31 cellular contexts compared by ENCODE assay signal in the genomic region with DNA sequence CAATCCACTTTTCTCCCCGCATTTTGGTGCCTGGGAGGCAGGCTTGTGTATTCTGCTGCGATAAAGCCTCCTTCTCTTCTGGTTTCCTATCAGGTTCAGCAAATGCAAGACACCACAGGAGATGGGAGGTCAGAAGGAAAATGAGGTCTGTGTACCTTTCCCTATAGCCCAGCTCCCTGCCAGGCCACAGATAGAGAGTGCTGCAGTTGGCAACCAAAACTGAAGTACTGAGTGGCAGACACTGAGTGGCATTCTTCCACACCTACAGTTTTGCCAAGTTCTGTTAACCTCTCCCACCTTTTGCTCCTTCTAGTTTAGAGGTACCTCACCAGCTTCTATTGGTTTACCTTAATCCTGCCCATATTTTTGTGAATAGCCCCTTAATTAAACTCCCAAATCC.
"Had no signal": no experiment of that assay in that cellular context is flagged by ENCODE, and none has a peak within 500 bp of the region (broad histone marks: within the 10 kb centered on the region; RNA-seq: fewer than 3 reads in every experiment).

No MANE protein-coding gene starts in this region.

- H3K4me3 ChIP-seq: ascending aorta, cardiac muscle cell, K562, SJCRH30, SK-N-MC had no signal

- H3K36me3 Mint-ChIP-seq: activated naive CD4-positive, alpha-beta T cell treated with anti-CD3 and anti-CD28 coated beads, Interleukin-2, amount 50 U/mL, for 24 hours; activated naive CD8-positive, alpha-beta T cell treated with anti-CD3 and anti-CD28 coated beads, Interleukin-2, amount 10 ng/mL, durations not matched to agents 7 days and 5 days had no signal

- H3K27me3 Mint-ChIP-seq: activated CD4-positive, alpha-beta T cell treated with anti-CD3 and anti-CD28 coated beads, Interleukin-2, amount 10 ng/mL, durations not matched to agents 24 days and 14 days; activated CD8-positive, alpha-beta T cell treated with anti-CD3 and anti-CD28 coated beads for 36 hours; activated naive CD4-positive, alpha-beta T cell treated with anti-CD3 and anti-CD28 coated beads, Interleukin-2, amount 50 U/mL, for 24 hours; activated naive CD8-positive, alpha-beta T cell treated with anti-CD3 and anti-CD28 coated beads, Interleukin-2, amount 10 ng/mL, durations not matched to agents 7 days and 5 days; activated T-helper 17 cell treated with anti-CD3 and anti-CD28 coated beads, Interleukin-2, amount 50 U/mL, for 72 hours had no signal

- H3K4me1 ChIP-seq: ascending aorta, SJCRH30 had no signal

- H3K27ac Mint-ChIP-seq: activated CD4-positive, alpha-beta T cell treated with anti-CD3 and anti-CD28 coated beads, Interleukin-2, amount 10 ng/mL, durations not matched to agents 24 days and 14 days; activated CD8-positive, alpha-beta T cell treated with anti-CD3 and anti-CD28 coated beads for 36 hours; activated naive CD4-positive, alpha-beta T cell treated with anti-CD3 and anti-CD28 coated beads, Interleukin-2, amount 50 U/mL, for 24 hours; activated naive CD8-positive, alpha-beta T cell treated with anti-CD3 and anti-CD28 coated beads, Interleukin-2, amount 10 ng/mL, durations not matched to agents 7 days and 5 days; activated T-cell treated with anti-CD3 and anti-CD28 coated beads, Interleukin-2, amount 50 U/mL, for 72 hours; activated T-helper 17 cell treated with anti-CD3 and anti-CD28 coated beads, Interleukin-2, amount 50 U/mL, for 72 hours had no signal

- ATAC-seq: activated CD8-positive, alpha-beta T cell treated with anti-CD3 and anti-CD28 coated beads for 36 hours; activated T-cell treated with anti-CD3 and anti-CD28 coated beads, Interleukin-2, amount 50 U/mL, for 72 hours; activated T-helper 17 cell treated with anti-CD3 and anti-CD28 coated beads, Interleukin-2, amount 50 U/mL, for 72 hours; K562; PC-3 had no signal

- H3K4me3 Mint-ChIP-seq: activated CD4-positive, alpha-beta T cell treated with anti-CD3 and anti-CD28 coated beads, Interleukin-2, amount 10 ng/mL, durations not matched to agents 24 days and 14 days; activated CD8-positive, alpha-beta T cell treated with anti-CD3 and anti-CD28 coated beads for 36 hours; activated naive CD4-positive, alpha-beta T cell treated with anti-CD3 and anti-CD28 coated beads, Interleukin-2, amount 50 U/mL, for 24 hours; activated naive CD8-positive, alpha-beta T cell treated with anti-CD3 and anti-CD28 coated beads, Interleukin-2, amount 10 ng/mL, durations not matched to agents 7 days and 5 days; activated T-cell treated with anti-CD3 and anti-CD28 coated beads, Interleukin-2, amount 50 U/mL, for 72 hours; activated T-helper 17 cell treated with anti-CD3 and anti-CD28 coated beads, Interleukin-2, amount 50 U/mL, for 72 hours had no signal

- DNase-seq: activated CD4-positive, alpha-beta T cell treated with anti-CD3 and anti-CD28 coated beads, Interleukin-2, amount 10 ng/mL, durations not matched to agents 24 days and 14 days; activated CD4-positive, alpha-beta T cell treated with anti-CD3 and anti-CD28 coated beads, Interleukin-2, amount 50 U/mL, for 4 hours; activated CD8-positive, alpha-beta T cell treated with anti-CD3 and anti-CD28 coated beads for 36 hours; activated effector memory CD4-positive, alpha-beta T cell treated with anti-CD3 and anti-CD28 coated beads, Interleukin-2, amount 50 U/mL, for 16 hours; activated naive CD4-positive, alpha-beta T cell; activated naive CD8-positive, alpha-beta T cell treated with anti-CD3 and anti-CD28 coated beads, Interleukin-2, amount 10 ng/mL, durations not matched to agents 7 days and 5 days; activated T-cell treated with anti-CD3 and anti-CD28 coated beads, Interleukin-2, amount 50 U/mL, for 1 hour; activated T-cell treated with anti-CD3 and anti-CD28 coated beads, Interleukin-2, amount 50 U/mL, for 72 hours; amygdala; NCI-H1092 treated with DMSO at 0.1 percent for 48 hours; NCI-H1417; NCI-H146; NCI-H187; NCI-H2029 treated with DMSO at 0.1 percent for 48 hours; NCI-H2107; NCI-H2171; NCI-H510A; NCI-H526; NCI-H774; PC-3; SHP77; SJCRH30; T1000; WERI-Rb-1 had no signal

- H3K4me1 Mint-ChIP-seq: activated CD4-positive, alpha-beta T cell treated with anti-CD3 and anti-CD28 coated beads, Interleukin-2, amount 10 ng/mL, durations not matched to agents 24 days and 14 days; activated naive CD4-positive, alpha-beta T cell treated with anti-CD3 and anti-CD28 coated beads, Interleukin-2, amount 50 U/mL, for 24 hours; activated naive CD8-positive, alpha-beta T cell treated with anti-CD3 and anti-CD28 coated beads, Interleukin-2, amount 10 ng/mL, durations not matched to agents 7 days and 5 days; activated T-helper 17 cell treated with anti-CD3 and anti-CD28 coated beads, Interleukin-2, amount 50 U/mL, for 72 hours had no signal

- H3K27ac ChIP-seq: ascending aorta, cardiac muscle cell, RWPE1, SJCRH30, SK-N-MC, WERI-Rb-1 had no signal

- H3K9me3 ChIP-seq: ascending aorta, SJCRH30 had no signal

- H3K9me3 Mint-ChIP-seq: activated CD8-positive, alpha-beta T cell treated with anti-CD3 and anti-CD28 coated beads for 36 hours had no signal

- H3K27me3 ChIP-seq: ascending aorta, cardiac muscle cell, SJCRH30 had no signal

- H3K36me3 ChIP-seq: ascending aorta, cardiac muscle cell, SJCRH30, WERI-Rb-1 had no signal
